Comparison of ENCODE assay signal across 8 cellular contexts in the genomic region with DNA sequence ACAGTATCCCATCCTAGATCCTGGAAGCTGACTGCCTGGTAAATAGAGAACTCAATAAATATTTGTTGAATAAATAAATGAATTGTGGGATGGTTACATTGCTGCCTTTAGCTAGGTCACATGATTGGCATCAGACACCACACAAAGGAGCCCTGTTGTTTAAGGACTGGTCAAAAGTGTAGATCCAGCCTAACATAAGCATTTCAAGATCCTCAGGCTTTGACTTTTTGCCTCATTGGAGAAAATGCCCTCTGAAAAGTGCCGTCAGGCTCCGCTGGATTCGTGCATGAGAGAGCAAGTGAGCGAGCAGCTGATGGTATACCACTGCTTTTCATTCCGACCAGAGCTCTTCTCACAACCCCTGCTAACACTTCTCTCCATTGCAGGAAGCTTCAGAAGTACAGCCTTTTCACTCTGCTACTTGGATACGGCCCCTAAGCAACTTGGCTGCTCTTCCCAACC. TPM values are rescaled to one million over a fixed set of nuclear protein-coding genes. Genes with fewer than 3 reads are reported as not detected.
DNase-seq lines count a peak whose midpoint lies in the region; ATAC-seq and TF ChIP-seq lines count a peak whose summit lies in the region.

No MANE protein-coding gene starts in this region.

- H3K9ac ChIP-seq in colonic mucosa (ENCODE audit: low read depth in 2 of 2, low read length in 2 of 2) = no peak overlapping the region

- H3K27ac ChIP-seq in colonic mucosa = peak overlapping the region; percentile 23

- peaks cover 11% of the 10 kb centered on the region for H3K36me3 Mint-ChIP-seq in activated CD4-positive, alpha-beta T cell treated with anti-CD3 and anti-CD28 coated beads, Interleukin-2, amount 10 ng/mL, durations not matched to agents 7 days and 5 days (ENCODE audit: low read depth)
- peaks cover 0 to 10% (median 2%) of the 10 kb centered on the region in 3 donors for H3K36me3 Mint-ChIP-seq in naive thymus-derived CD8-positive, alpha-beta T cell

- H3K4me3 ChIP-seq in colonic mucosa = no peak overlapping the region
- H3K4me3 ChIP-seq in HAP-1 = no peak overlapping the region

- in situ Hi-C loops in HAP-1 (cut with MboI; ENCODE audit: low sequenced_read_pairs) = no loop called here

- no peaks in the 10 kb centered on the region for H3K9me3 ChIP-seq in colonic mucosa
- H3K9me3 ChIP-seq in HAP-1 = no peaks in the 10 kb centered on the region

- ATAC-seq in naive thymus-derived CD8-positive, alpha-beta T cell = no peak
- ATAC-seq in HG03571 (IDR thresholded peaks at IDR 0.05; ENCODE audit: unreplicated experiment) = no peak

- peaks cover 31% of the 10 kb centered on the region for H3K4me1 Mint-ChIP-seq in activated CD4-positive, alpha-beta T cell treated with anti-CD3 and anti-CD28 coated beads, Interleukin-2, amount 10 ng/mL, durations not matched to agents 7 days and 5 days
- H3K4me1 Mint-ChIP-seq in naive thymus-derived CD8-positive, alpha-beta T cell = peaks cover 11 to 51% (median 34%) of the 10 kb centered on the region in 4 donors

- H3K9me3 Mint-ChIP-seq in activated CD4-positive, alpha-beta T cell treated with anti-CD3 and anti-CD28 coated beads, Interleukin-2, amount 10 ng/mL, durations not matched to agents 7 days and 5 days = no peaks in the 10 kb centered on the region
- H3K9me3 Mint-ChIP-seq in naive thymus-derived CD8-positive, alpha-beta T cell = no peaks in the 10 kb centered on the region

- no peaks in the 10 kb centered on the region for H3K36me3 ChIP-seq in colonic mucosa
- no peaks in the 10 kb centered on the region; the same call in none of the 2 replicates for H3K36me3 ChIP-seq in HAP-1 (replicated peaks)

- no peaks in the 10 kb centered on the region for H3K27me3 Mint-ChIP-seq in activated CD4-positive, alpha-beta T cell treated with anti-CD3 and anti-CD28 coated beads, Interleukin-2, amount 10 ng/mL, durations not matched to agents 7 days and 5 days
- no peaks in the 10 kb centered on the region for H3K27me3 Mint-ChIP-seq in naive thymus-derived CD8-positive, alpha-beta T cell

- H3K27me3 ChIP-seq in colonic mucosa (no peaks in the 10 kb centered on the region), HAP-1 (ENCODE audit: low read depth) (no peaks in the 10 kb centered on the region)

- POLR2A ChIA-PET in activated CD4-positive, alpha-beta T cell treated with anti-CD3 and anti-CD28 coated beads, Interleukin-2, amount 10 ng/mL, durations not matched to agents 7 days and 5 days (lab: Charles Lee) = interaction anchor here (0.7 to 0.9 kb wide), 2 partner anchors 56 to 176 kb away, joined by 3 to 4 read pairs; a partner anchor contains a TSS
- POLR2A ChIA-PET in naive thymus-derived CD8-positive, alpha-beta T cell (lab: Charles Lee) = interaction anchor here (1.7 to 3.5 kb wide), 5 partner anchors 56 to 784 kb away, joined by 4 to 29 read pairs (median 15); a partner anchor contains a TSS

- no peak for TF ChIP-seq CTCF in colonic mucosa (IDR thresholded peaks at IDR 0.05)

- H3K4me1 ChIP-seq in colonic mucosa (no peaks in the 10 kb centered on the region), HAP-1 (peaks cover 7% of the 10 kb centered on the region)

- peak overlapping the region; percentile 99 for H3K4me3 Mint-ChIP-seq in activated CD4-positive, alpha-beta T cell treated with anti-CD3 and anti-CD28 coated beads, Interleukin-2, amount 10 ng/mL, durations not matched to agents 7 days and 5 days
- peak overlapping the region; percentile 4 to 100 (median 97) for H3K4me3 Mint-ChIP-seq in naive thymus-derived CD8-positive, alpha-beta T cell

- CTCF ChIA-PET in activated CD4-positive, alpha-beta T cell treated with anti-CD3 and anti-CD28 coated beads, Interleukin-2, amount 10 ng/mL, durations not matched to agents 7 days and 5 days (lab: Charles Lee) = interaction anchor here (0.6 to 2.9 kb wide), 5 partner anchors 9 to 405 kb away, joined by 3 to 14 read pairs (median 4); a partner anchor contains a TSS

- intact Hi-C loops in colonic mucosa (cut with DNase I) = no loop called here

- no peak overlapping the region for H3K27ac Mint-ChIP-seq in activated CD4-positive, alpha-beta T cell treated with anti-CD3 and anti-CD28 coated beads, Interleukin-2, amount 10 ng/mL, durations not matched to agents 7 days and 5 days
- peak overlapping the region; percentile 62 to 99 (median 97) for H3K27ac Mint-ChIP-seq in naive thymus-derived CD8-positive, alpha-beta T cell

- DNase-seq in activated CD4-positive, alpha-beta T cell treated with anti-CD3 and anti-CD28 coated beads, Interleukin-2, amount 10 ng/mL, durations not matched to agents 7 days and 5 days = no peak
- no peak for DNase-seq in activated CD4-positive, alpha-beta T cell treated with anti-CD3 and anti-CD28 coated beads, Interleukin-2, amount 50 U/mL, for 1 hour
- DNase-seq in NCI-H2227 (lab: John Stamatoyannopoulos, UW; ENCODE audit: unreplicated experiment) (peak; percentile 22), colonic mucosa (no peak), NOMO-1 (lab: John Stamatoyannopoulos, UW; ENCODE audit: unreplicated experiment in 2 of 2) (no peak), HAP-1 (ENCODE audit: low spot score in 2 of 2) (no peak)
- no peak for DNase-seq in naive thymus-derived CD8-positive, alpha-beta T cell

RNA-seq across cellular contexts. Expression of a gene that starts 1.3 kb away (rescaled TPM):
- 10 to 100 TPM; 46.9 to 58.9 TPM for total RNA-seq in activated CD4-positive, alpha-beta T cell treated with anti-CD3 and anti-CD28 coated beads, Interleukin-2, amount 10 ng/mL, durations not matched to agents 7 days and 5 days
- 10 to 100 TPM; 49.1 to 55.5 TPM for total RNA-seq in colonic mucosa
- 100 to 1,000 TPM; 103 to 109 TPM for total RNA-seq in naive thymus-derived CD8-positive, alpha-beta T cell
- polyA plus RNA-seq in naive thymus-derived CD8-positive, alpha-beta T cell = 10 to 100 TPM; 78.0 to 92.9 (median 90.2) TPM

RNA-seq across cellular contexts. Expression of a gene that starts 31.6 kb away (rescaled TPM):
- total RNA-seq in activated CD4-positive, alpha-beta T cell treated with anti-CD3 and anti-CD28 coated beads, Interleukin-2, amount 10 ng/mL, durations not matched to agents 7 days and 5 days = under 1 TPM; 0.50 to 0.77 TPM
- 1 to 10 TPM; 3.2 to 3.6 TPM for total RNA-seq in colonic mucosa
- 1 to 10 TPM; 5.3 to 7.3 TPM for total RNA-seq in naive thymus-derived CD8-positive, alpha-beta T cell
- 1 to 10 TPM in 2 of 3 donors, under 1 TPM in 1; 0.21 to 1.9 (median 1.7) TPM for polyA plus RNA-seq in naive thymus-derived CD8-positive, alpha-beta T cell

RNA-seq across cellular contexts. Expression of a gene that starts 55.5 kb away (rescaled TPM):
- total RNA-seq in activated CD4-positive, alpha-beta T cell treated with anti-CD3 and anti-CD28 coated beads, Interleukin-2, amount 10 ng/mL, durations not matched to agents 7 days and 5 days = 10 to 100 TPM; 18.5 to 18.8 TPM
- 1 to 10 TPM; 7.8 to 9.4 TPM for total RNA-seq in colonic mucosa
- 10 to 100 TPM; 24.8 to 28.4 TPM for total RNA-seq in naive thymus-derived CD8-positive, alpha-beta T cell
- polyA plus RNA-seq in naive thymus-derived CD8-positive, alpha-beta T cell = 1 to 10 TPM; 4.3 to 7.5 (median 5.2) TPM
